9 cellular contexts compared by ENCODE assay signal in genomic region chr2:121075641-121076500, GRCh38.
DNase-seq lines count a peak whose midpoint lies in the region; ATAC-seq and TF ChIP-seq lines count a peak whose summit lies in the region.
"Had no signal": no experiment of that assay in that cellular context is flagged by ENCODE, and none has a peak within 500 bp of the region (broad histone marks: within the 10 kb centered on the region; RNA-seq: fewer than 3 reads in every experiment).

No MANE protein-coding gene starts in this region.

- H3K36me3 ChIP-seq in HUES48 (ENCODE audit: control insufficient read depth, insufficient read depth, low read length) = no peaks in the 10 kb centered on the region
- H3K36me3 ChIP-seq in gastrocnemius medialis = no peaks in the 10 kb centered on the region
- H3K36me3 ChIP-seq: right atrium auricular region had no signal

- peak overlapping the region; percentile 34 for H3K4me3 ChIP-seq in AG04449 (ENCODE audit: low read depth, low read length)
- H3K4me3 ChIP-seq in HUES48 (ENCODE audit: low read depth, low read length) = peak overlapping the region; percentile 51
- H3K4me3 ChIP-seq in gastrocnemius medialis = peak overlapping the region in 1 of 4 donors; percentile 22

- DNase-seq in AG04449 (ENCODE audit: low read depth, low spot score) (no peak), amygdala (lab: John Stamatoyannopoulos, UW) (peak in 41 of 56 donors; percentile 12 to 81 (median 46)), medulla oblongata (ENCODE audit: extremely low spot score) (peak; percentile 55), gastrocnemius medialis (no peak), germinal center (ENCODE audit: low spot score) (no peak), NCI-H2227 (lab: John Stamatoyannopoulos, UW; ENCODE audit: unreplicated experiment) (no peak), DMS153 (lab: John Stamatoyannopoulos, UW) (no peak)

- POLR2A ChIA-PET in AG04449 (lab: Yijun Ruan, JAX) = interaction anchor here (0.5 to 1.8 kb wide), 23 partner anchors 12 to 968 kb away, joined by 3 to 17 read pairs (median 4); partner anchors contain the start of gene RNU4ATAC

- H3K9ac ChIP-seq in HUES48 (ENCODE audit: low read depth, low read length) = peak overlapping the region; percentile 60

- H3K27ac ChIP-seq in HUES48 (ENCODE audit: low read depth, low read length) (peak overlapping the region; percentile 67), gastrocnemius medialis (peak overlapping the region in 1 of 4 donors; percentile 8)
- H3K27ac ChIP-seq: right atrium auricular region had no signal

- TF ChIP-seq CTCF in AG04449 (IDR thresholded peaks at IDR 0.05; ENCODE audit: insufficient read depth, low read length, missing control alignments) = no peak
- TF ChIP-seq CTCF in gastrocnemius medialis (IDR thresholded peaks at IDR 0.05 in 4 of 5, conservative IDR thresholded peaks at IDR 0.05 in 1 of 5) = no peak

- ATAC-seq in gastrocnemius medialis = no peak

- in situ Hi-C loops in gastrocnemius medialis (cut with MboI; ENCODE audit: low sequenced_read_pairs in 4 of 4) = loop anchor here in 3 of 4 donors (5.0 to 25.0 kb wide), 4 partner anchors 286 to 739 kb away; partner anchors contain the start of gene INHBB (in 1 of the 3)

- H3K27me3 ChIP-seq in HUES48 (ENCODE audit: control insufficient read depth, insufficient read depth, low read length) (peaks cover 26% of the 10 kb centered on the region), gastrocnemius medialis (peaks cover 12 to 19% (median 14%) of the 10 kb centered on the region in 3 donors)
- H3K27me3 ChIP-seq: right atrium auricular region had no signal

- H3K4me1 ChIP-seq in HUES48 (ENCODE audit: control insufficient read depth, insufficient read depth, low read length) (peaks cover 17% of the 10 kb centered on the region), gastrocnemius medialis (no peaks in the 10 kb centered on the region)

- CTCF ChIA-PET in AG04449 (lab: Yijun Ruan, JAX) = interaction anchor here (0.7 to 16.1 kb wide), 22 partner anchors 8 to 762 kb away, joined by 3 to 767 read pairs (median 4); partner anchors contain the start of gene GLI2

- H3K9me3 ChIP-seq in HUES48 (ENCODE audit: control insufficient read depth, insufficient read depth, low read length) = no peaks in the 10 kb centered on the region
- H3K9me3 ChIP-seq in gastrocnemius medialis = no peaks in the 10 kb centered on the region
- H3K9me3 ChIP-seq: right atrium auricular region had no signal

- no peak for TF ChIP-seq POLR2A in gastrocnemius medialis (IDR thresholded peaks at IDR 0.05)

- intact Hi-C loops in gastrocnemius medialis (cut with DNase I; ENCODE audit: low total_unique reads) = loop anchor here (10.0 kb wide), 1 partner anchor 131 kb away; no protein-coding TSS in a partner anchor

Comparison
In these comparisons a context has a peak if more than half of its experiments do, and no peak if none do; other contexts are left out.
1. DNase-seq: peak in amygdala (41 of 56) and medulla oblongata (single experiment); none in AG04449 (single experiment), gastrocnemius medialis (0 of 2), germinal center (single experiment), NCI-H2227 (single experiment) and DMS153 (single experiment).